ENCODE assay signal across 15 cellular contexts in genomic region chr10:130456616-130457015, GRCh38.
A peak's percentile ranks its signal among the peaks of the same experiment; 100 is the strongest.
DNase-seq lines count a peak whose midpoint lies in the region; TF ChIP-seq lines count a peak whose summit lies in the region.
"Had no signal": no experiment of that assay in that cellular context is flagged by ENCODE, and none has a peak within 500 bp of the region (broad histone marks: within the 10 kb centered on the region; RNA-seq: fewer than 3 reads in every experiment).

No MANE protein-coding gene starts in this region.

- TF ChIP-seq CTCF in H9 (conservative IDR thresholded peaks at IDR 0.05) (no peak), coronary artery (IDR thresholded peaks at IDR 0.05) (no peak), vagina (IDR thresholded peaks at IDR 0.05) (no peak)

- no CpG with 5 or more reads among the region's 6 CpGs for WGBS in H9 (ENCODE audit: extremely low coverage, insufficient read length, low lambda C conversion rate)
- WGBS in neuronal stem cell (ENCODE audit: extremely low coverage in 2 of 2, insufficient read length in 2 of 2, insufficient replicate concordance in 1 of 2), 2 donors = no CpG with 5 or more reads among the region's 6 CpGs

- no peaks in the 10 kb centered on the region for H3K23me2 ChIP-seq in H9 (ENCODE audit: insufficient read length, low read depth, low read length, poor library complexity, severe bottlenecking)

- no peak overlapping the region for H3K56ac ChIP-seq in H9 (ENCODE audit: insufficient read length, low read depth, low read length)

- no peak overlapping the region for H3K14ac ChIP-seq in H9 (ENCODE audit: insufficient read depth, low read length)
- H3K14ac ChIP-seq in neuronal stem cell (ENCODE audit: low read length) = no peak overlapping the region

- intact Hi-C loops in vagina (cut with DNase I) = no loop called here

- no peak overlapping the region for H3T11ph ChIP-seq in H9 (ENCODE audit: low read length)

- H3K4me1 ChIP-seq in H9 (ENCODE audit: insufficient read depth, low read length) = no peaks in the 10 kb centered on the region
- no peaks in the 10 kb centered on the region for H3K4me1 ChIP-seq in neuronal stem cell (ENCODE audit: control insufficient read depth in 2 of 2, insufficient read depth in 1 of 2, low read depth in 1 of 2, low read length in 2 of 2)
- no peaks in the 10 kb centered on the region for H3K4me1 ChIP-seq in vagina
- H3K4me1 ChIP-seq: A549, BE2C had no signal

- H2BK5ac ChIP-seq in H9 (ENCODE audit: insufficient read length, low read length) (no peak overlapping the region), neuronal stem cell (ENCODE audit: low read length) (no peak overlapping the region)

- no peak overlapping the region for H4K8ac ChIP-seq in H9 (replicated peaks; ENCODE audit: insufficient read length, low read depth, low read length)
- no peak overlapping the region for H4K8ac ChIP-seq in neuronal stem cell (ENCODE audit: low read depth, low read length)

- H3K4ac ChIP-seq in H9 (ENCODE audit: low read depth, low read length) (no peak overlapping the region), neuronal stem cell (ENCODE audit: low read length) (no peak overlapping the region)

- DNase-seq in H9 (peak; percentile 7), coronary artery (ENCODE audit: low spot score) (peak; percentile 47), neuronal stem cell (ENCODE audit: low spot score) (no peak), vagina (ENCODE audit: extremely low spot score in 2 of 2) (peak; percentile 31 to 47), activated gamma-delta T cell treated with Interleukin-2 at 50 U/mL for 16 hours (no peak), DMS53 (lab: John Stamatoyannopoulos, UW) (no peak)
- DNase-seq: BE2C; CD4-positive, alpha-beta memory T cell; DMS79 treated with DMSO at 0.1 percent for 48 hours; EL; GOT3; HCEC 1CT; HFFc6 had no signal

- H2AFZ ChIP-seq in H9 (ENCODE audit: low read length) = no peak overlapping the region
- H2AFZ ChIP-seq in neuronal stem cell (ENCODE audit: low read length) = no peak overlapping the region

- no peak for TF ChIP-seq POLR2A in vagina (IDR thresholded peaks at IDR 0.05)

- H3K9me3 Mint-ChIP-seq in H9 = peaks cover 2 to 6% of the 10 kb centered on the region in 2 experiments; a peak in 2 of 5 replicates

- H3K23ac ChIP-seq in H9 (ENCODE audit: insufficient read length, low read depth, low read length) = no peak overlapping the region
- no peak overlapping the region for H3K23ac ChIP-seq in neuronal stem cell (ENCODE audit: low read depth, low read length, poor library complexity)

- no peaks in the 10 kb centered on the region for H3K79me1 ChIP-seq in H9 (ENCODE audit: insufficient read depth, low read depth, low read length, poor library complexity, severe bottlenecking)
- H3K79me1 ChIP-seq in neuronal stem cell (ENCODE audit: low read depth, low read length) = no peaks in the 10 kb centered on the region

- H4K20me1 ChIP-seq in H9 (ENCODE audit: control insufficient read depth, insufficient read depth, insufficient read length) = no peaks in the 10 kb centered on the region

- H3K9me3 ChIP-seq in H9 (ENCODE audit: control insufficient read depth, low read depth, low read length) (no peaks in the 10 kb centered on the region), neuronal stem cell (replicated peaks in 1 of 2; ENCODE audit: control insufficient read depth in 2 of 2, insufficient read depth in 1 of 2, low read depth in 1 of 2, low read length in 2 of 2) (peaks cover 0 to 1% of the 10 kb centered on the region in 2 donors), vagina (no peaks in the 10 kb centered on the region)
- H3K9me3 ChIP-seq: A549, BE2C had no signal

- H3K79me2 ChIP-seq in H9 (ENCODE audit: insufficient read depth, low read length) = no peaks in the 10 kb centered on the region

- H2BK12ac ChIP-seq in H9 (ENCODE audit: insufficient read length, low read depth, low read length) (no peak overlapping the region), neuronal stem cell (ENCODE audit: low read length) (no peak overlapping the region)

- H3K36me3 Mint-ChIP-seq in H9 (ENCODE audit: insufficient read depth in 1 of 3, low read depth in 3 of 3) = no peaks in the 10 kb centered on the region; a peak in 2 of 7 replicates
- H3K36me3 Mint-ChIP-seq: CD4-positive, alpha-beta memory T cell had no signal

- no peaks in the 10 kb centered on the region for H3K27me3 ChIP-seq in H9 (ENCODE audit: insufficient read depth, low read length)
- peaks cover 0 to 2% (median 0%) of the 10 kb centered on the region in 3 experiments for H3K27me3 ChIP-seq in neuronal stem cell (ENCODE audit: control insufficient read depth in 3 of 3, insufficient read depth in 3 of 3, low read depth in 1 of 3, low read length in 3 of 3)
- H3K27me3 ChIP-seq in vagina = no peaks in the 10 kb centered on the region
- H3K27me3 ChIP-seq: BE2C had no signal

- H2AK5ac ChIP-seq in H9 (ENCODE audit: insufficient read length, low read length) (no peak overlapping the region), neuronal stem cell (ENCODE audit: low read depth, low read length) (peak overlapping the region; percentile 27)

- H3K4me2 ChIP-seq in H9 (ENCODE audit: insufficient read depth, insufficient read length, low read length) (no peak overlapping the region), neuronal stem cell (ENCODE audit: insufficient read depth, low read length, poor library complexity, severe bottlenecking) (no peak overlapping the region)
- H3K4me2 ChIP-seq: A549 had no signal

- no peak overlapping the region for H2BK120ac ChIP-seq in H9 (ENCODE audit: low read depth, low read length, poor library complexity, severe bottlenecking)
- H2BK120ac ChIP-seq in neuronal stem cell (ENCODE audit: low read depth, low read length) = no peak overlapping the region

- H3K4me1 Mint-ChIP-seq in H9 = no peaks in the 10 kb centered on the region
- H3K4me1 Mint-ChIP-seq: CD4-positive, alpha-beta memory T cell had no signal

- no peak overlapping the region for H2BK20ac ChIP-seq in H9 (ENCODE audit: low read depth, low read length, poor library complexity, severe bottlenecking)

- H3K4me3 ChIP-seq in coronary artery (no peak overlapping the region), neuronal stem cell (ENCODE audit: low read length in 2 of 2) (no peak overlapping the region), vagina (no peak overlapping the region)
- H3K4me3 ChIP-seq: A549 had no signal

- H3K27ac ChIP-seq in H9 (ENCODE audit: insufficient read length, low read depth, low read length) = no peak overlapping the region
- H3K27ac ChIP-seq in coronary artery = no peak overlapping the region
- no peak overlapping the region for H3K27ac ChIP-seq in neuronal stem cell (replicated peaks; ENCODE audit: low read length)
- no peak overlapping the region for H3K27ac ChIP-seq in vagina
- H3K27ac ChIP-seq: A549, C4-2B had no signal

- H3K9ac ChIP-seq in H9 (ENCODE audit: extremely low read depth, insufficient read length, low read length) = no peak overlapping the region
- H3K9ac ChIP-seq in neuronal stem cell (ENCODE audit: low read depth, low read length, poor library complexity) = no peak overlapping the region

- H3K4me3 Mint-ChIP-seq in H9 = no peak overlapping the region
- H3K4me3 Mint-ChIP-seq: CD4-positive, alpha-beta memory T cell; HFFc6 had no signal

- no peaks in the 10 kb centered on the region for H3K36me3 ChIP-seq in neuronal stem cell (replicated peaks in 1 of 2; ENCODE audit: control insufficient read depth in 2 of 2, insufficient read depth in 2 of 2, low read length in 2 of 2)
- H3K36me3 ChIP-seq in vagina = no peaks in the 10 kb centered on the region
- H3K36me3 ChIP-seq: BE2C had no signal

- H4K91ac ChIP-seq in H9 (ENCODE audit: insufficient read length, low read depth, low read length) = no peak overlapping the region
- H4K91ac ChIP-seq in neuronal stem cell (ENCODE audit: low read depth, low read length, poor library complexity) = no peak overlapping the region

- H4K5ac ChIP-seq in H9 (ENCODE audit: insufficient read length, low read depth, low read length) = no peak overlapping the region

- H3K18ac ChIP-seq in H9 (ENCODE audit: insufficient read length, low read depth, low read length) (no peak overlapping the region), neuronal stem cell (ENCODE audit: low read length) (peak overlapping the region; percentile 60)

- no peak overlapping the region; a peak in 1 of 7 replicates for H3K27ac Mint-ChIP-seq in H9
- H3K27ac Mint-ChIP-seq: CD4-positive, alpha-beta memory T cell; HFFc6 had no signal

- peaks cover 18% of the 10 kb centered on the region for H3K27me3 Mint-ChIP-seq in H9 (ENCODE audit: low read depth)

- H2BK15ac ChIP-seq in H9 (ENCODE audit: low read depth, low read length) (no peak overlapping the region), neuronal stem cell (ENCODE audit: low read length) (no peak overlapping the region)

Comparison
In these comparisons a context has a peak if more than half of its experiments do, and no peak if none do; other contexts are left out.
1. DNase-seq: peak in H9 (single experiment), coronary artery (single experiment) and vagina (2 of 2); none in neuronal stem cell (single experiment), activated gamma-delta T cell treated with Interleukin-2 at 50 U/mL for 16 hours (single experiment) and DMS53 (single experiment).